In the genomic region with DNA sequence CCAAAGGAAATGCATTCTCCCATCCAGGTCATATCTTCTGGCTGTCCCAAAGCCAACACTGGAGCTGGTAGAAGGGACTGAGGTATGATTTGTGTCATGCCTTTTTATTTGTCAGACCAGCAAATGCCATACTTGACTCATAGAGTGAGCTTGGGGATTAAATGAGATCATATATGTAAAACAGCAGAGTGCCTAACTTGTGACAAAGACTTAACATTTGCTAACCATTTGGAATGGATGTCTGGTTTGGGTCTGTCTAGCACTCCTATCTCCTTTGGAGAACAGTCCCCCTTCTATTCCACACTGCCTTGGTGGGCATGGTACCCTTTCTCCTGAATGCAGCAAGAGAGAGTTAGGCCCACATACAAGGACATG, we compare ENCODE assay signal across 10 cellular contexts.
A peak's percentile ranks its signal among the peaks of the same experiment; 100 is the strongest.
DNase-seq lines count a peak whose midpoint lies in the region; ATAC-seq and TF ChIP-seq lines count a peak whose summit lies in the region.
"Had no signal": no experiment of that assay in that cellular context is flagged by ENCODE, and none has a peak within 500 bp of the region (broad histone marks: within the 10 kb centered on the region; RNA-seq: fewer than 3 reads in every experiment).

No MANE protein-coding gene starts in this region.

- no peak overlapping the region for H3K27ac ChIP-seq in OCI-LY7 (ENCODE audit: low read depth, low read length, poor library complexity, severe bottlenecking)
- H3K27ac ChIP-seq in PC-9, result no peak overlapping the region
- no peak overlapping the region for H3K27ac ChIP-seq in vagina
- H3K27ac ChIP-seq: coronary artery had no signal

- BruUV-seq in OCI-LY7 (replicated peaks; lab: Mats Ljungman, UMichigan), result no TSS peak
- no TSS peak for BruUV-seq in PC-9 (replicated peaks; lab: Mats Ljungman, UMichigan)

- H3K4me1 ChIP-seq in OCI-LY7 (ENCODE audit: insufficient read depth, low read length, poor library complexity, severe bottlenecking), result peaks cover 50% of the 10 kb centered on the region
- H3K4me1 ChIP-seq in PC-9 (replicated peaks; ENCODE audit: insufficient read depth), result peaks cover 16% of the 10 kb centered on the region
- peaks cover 29% of the 10 kb centered on the region for H3K4me1 ChIP-seq in vagina

- H3K9me3 ChIP-seq in OCI-LY7 (ENCODE audit: low read length), result peaks cover 2% of the 10 kb centered on the region; the same call in 1 of the 2 replicates
- no peaks in the 10 kb centered on the region for H3K9me3 ChIP-seq in PC-9 (ENCODE audit: insufficient read depth, low read depth)
- no peaks in the 10 kb centered on the region for H3K9me3 ChIP-seq in vagina

- H3K36me3 ChIP-seq in GM06990 (ENCODE audit: control insufficient read depth, insufficient read depth, low read length) (no peaks in the 10 kb centered on the region), OCI-LY7 (ENCODE audit: insufficient read depth, low read length) (no peaks in the 10 kb centered on the region), PC-9 (ENCODE audit: low read depth) (no peaks in the 10 kb centered on the region), vagina (no peaks in the 10 kb centered on the region)

- TF ChIP-seq POLR2A in vagina (IDR thresholded peaks at IDR 0.05), result no peak

- ATAC-seq in GM21515 (IDR thresholded peaks at IDR 0.05; ENCODE audit: unreplicated experiment) (peak; percentile 4), GM18519 (IDR thresholded peaks at IDR 0.05; ENCODE audit: low FRiP score, unreplicated experiment) (no peak)
- ATAC-seq: left cardiac atrium had no signal

- no peak overlapping the region for H3K4me3 ChIP-seq in GM06990 (replicated peaks; ENCODE audit: low read depth, low read length)
- no peak overlapping the region for H3K4me3 ChIP-seq in OCI-LY7 (ENCODE audit: low read depth, low read length, poor library complexity, severe bottlenecking)
- no peak overlapping the region for H3K4me3 ChIP-seq in epithelial cell of esophagus (ENCODE audit: low read length)
- H3K4me3 ChIP-seq in PC-9, result no peak overlapping the region
- H3K4me3 ChIP-seq in vagina, result no peak overlapping the region
- H3K4me3 ChIP-seq: coronary artery had no signal

- CTCF ChIA-PET in OCI-LY7 (lab: Charles Lee; ENCODE audit: unreplicated experiment), result no interaction called here
- CTCF ChIA-PET in PC-9 (lab: Charles Lee), result no interaction called here

- TF ChIP-seq CTCF in GM06990 (IDR thresholded peaks at IDR 0.05; ENCODE audit: insufficient read depth, low read length, poor library complexity, severe bottlenecking) (no peak), OCI-LY7 (conservative IDR thresholded peaks at IDR 0.05; ENCODE audit: low read length) (no peak), epithelial cell of esophagus (IDR thresholded peaks at IDR 0.05; ENCODE audit: insufficient read depth, low read depth, low read length, missing control alignments) (no peak), PC-9 (conservative IDR thresholded peaks at IDR 0.05) (no peak), vagina (IDR thresholded peaks at IDR 0.05) (no peak)

- H4K20me1 ChIP-seq in OCI-LY7 (ENCODE audit: insufficient read depth, low read length) (no peaks in the 10 kb centered on the region), PC-9 (ENCODE audit: insufficient read depth) (no peaks in the 10 kb centered on the region)

- DNase-seq in GM06990 (ENCODE audit: extremely low read depth, insufficient read length) (peak; percentile 20), OCI-LY7 (ENCODE audit: low spot score) (no peak), epithelial cell of esophagus (ENCODE audit: low read depth) (peak; percentile 63), PC-9 (no peak), vagina (ENCODE audit: extremely low spot score in 2 of 2) (no peak)
- DNase-seq in stimulated activated CD8-positive, alpha-beta memory T cell treated with anti-CD3 and anti-CD28 coated beads, Interleukin-4, amount 100 ng/mL, for 48 hours, result no peak
- DNase-seq: left cardiac atrium had no signal

- 0 out of 2 replicates have a peak, but pooled peaks cover 10% of the 10 kb centered on the region for H3F3A ChIP-seq in PC-9 (ENCODE audit: insufficient read depth, low read depth)

- H3K4me2 ChIP-seq in OCI-LY7 (ENCODE audit: low read length) (0 out of 2 replicates have a peak overlapping the region, but pooled peaks have one; percentile 44), PC-9 (no peak overlapping the region)

- intact Hi-C loops in OCI-LY7 (cut with micrococcal nuclease; ENCODE audit: unreplicated experiment) (loop anchor here (5.0 kb wide), 2 partner anchors 113 to 233 kb away; no protein-coding TSS in a partner anchor), PC-9 (cut with micrococcal nuclease; ENCODE audit: unreplicated experiment) (no loop called here), vagina (cut with DNase I) (loop anchor here (5.0 kb wide), 1 partner anchor 273 kb away; no protein-coding TSS in a partner anchor)

- H3K27me3 ChIP-seq in GM06990 (replicated peaks; ENCODE audit: control insufficient read depth, insufficient read depth, low read length), result no peaks in the 10 kb centered on the region
- no peaks in the 10 kb centered on the region for H3K27me3 ChIP-seq in PC-9 (ENCODE audit: insufficient read depth, low read depth)
- no peaks in the 10 kb centered on the region for H3K27me3 ChIP-seq in vagina

- POLR2A ChIA-PET in OCI-LY7 (lab: Charles Lee) (interaction anchor here (0.6 to 1.2 kb wide), 5 partner anchors 11 to 282 kb away, joined by 3 to 4 read pairs (median 3); no protein-coding TSS in a partner anchor), PC-9 (lab: Charles Lee; ENCODE audit: unreplicated experiment) (no interaction called here)

- H3K9me2 ChIP-seq in OCI-LY7 (ENCODE audit: insufficient read depth, low read length), result no peaks in the 10 kb centered on the region
- no peaks in the 10 kb centered on the region for H3K9me2 ChIP-seq in PC-9 (ENCODE audit: insufficient read depth)

- no peaks in the 10 kb centered on the region for H3K79me2 ChIP-seq in OCI-LY7 (ENCODE audit: insufficient read depth, low read depth, low read length)
- no peaks in the 10 kb centered on the region for H3K79me2 ChIP-seq in PC-9 (ENCODE audit: low read depth)

- H2AFZ ChIP-seq in OCI-LY7 (ENCODE audit: low read length) (no peak overlapping the region; the same call in 1 of the 2 replicates), PC-9 (no peak overlapping the region)

Comparison
In these comparisons a context has a peak if more than half of its experiments do, and no peak if none do; other contexts are left out.
1. DNase-seq: peak in GM06990 (single experiment) and epithelial cell of esophagus (single experiment); none in OCI-LY7 (single experiment), PC-9 (0 of 2), vagina (0 of 2) and stimulated activated CD8-positive, alpha-beta memory T cell treated with anti-CD3 and anti-CD28 coated beads, Interleukin-4, amount 100 ng/mL, for 48 hours (single experiment).